In genomic region chr9:129413537-129414376, GRCh38 we compare ENCODE assay signal across 1 cellular context.
TF ChIP-seq lines count a peak whose summit lies in the region.

No MANE protein-coding gene starts in this region.

TF ChIP-seq in A549, 52 proteins besides CTCF, POLR2A, EP300 and RAD21 (continued from another document):
- peak; percentile 96 for TF ChIP-seq HOXB5 (CRISPR knock-in tag; IDR thresholded peaks at IDR 0.05)
- TF ChIP-seq CHD4 (IDR thresholded peaks at IDR 0.05; ENCODE audit: borderline replicate concordance), result no peak
- TF ChIP-seq ZC3H11A (IDR thresholded peaks at IDR 0.05), result no peak
- TF ChIP-seq EHF (CRISPR knock-in tag; IDR thresholded peaks at IDR 0.05), result peak; percentile 89
- TF ChIP-seq, protein P1, sequence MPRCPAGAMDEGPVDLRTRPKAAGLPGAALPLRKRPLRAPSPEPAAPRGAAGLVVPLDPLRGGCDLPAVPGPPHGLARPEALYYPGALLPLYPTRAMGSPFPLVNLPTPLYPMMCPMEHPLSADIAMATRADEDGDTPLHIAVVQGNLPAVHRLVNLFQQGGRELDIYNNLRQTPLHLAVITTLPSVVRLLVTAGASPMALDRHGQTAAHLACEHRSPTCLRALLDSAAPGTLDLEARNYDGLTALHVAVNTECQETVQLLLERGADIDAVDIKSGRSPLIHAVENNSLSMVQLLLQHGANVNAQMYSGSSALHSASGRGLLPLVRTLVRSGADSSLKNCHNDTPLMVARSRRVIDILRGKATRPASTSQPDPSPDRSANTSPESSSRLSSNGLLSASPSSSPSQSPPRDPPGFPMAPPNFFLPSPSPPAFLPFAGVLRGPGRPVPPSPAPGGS (IDR thresholded peaks at IDR 0.05), result no peak
- no peak for TF ChIP-seq PHF8 (IDR thresholded peaks at IDR 0.05; ENCODE audit: borderline replicate concordance, low read depth)
- no peak; the same call in 1 of the 2 replicates for TF ChIP-seq MAZ (IDR thresholded peaks at IDR 0.05; ENCODE audit: borderline replicate concordance, low read depth, low read length)
- TF ChIP-seq CHD2 (IDR thresholded peaks at IDR 0.05; ENCODE audit: low read length, partially characterized antibody), result no peak
- TF ChIP-seq, protein P2, sequence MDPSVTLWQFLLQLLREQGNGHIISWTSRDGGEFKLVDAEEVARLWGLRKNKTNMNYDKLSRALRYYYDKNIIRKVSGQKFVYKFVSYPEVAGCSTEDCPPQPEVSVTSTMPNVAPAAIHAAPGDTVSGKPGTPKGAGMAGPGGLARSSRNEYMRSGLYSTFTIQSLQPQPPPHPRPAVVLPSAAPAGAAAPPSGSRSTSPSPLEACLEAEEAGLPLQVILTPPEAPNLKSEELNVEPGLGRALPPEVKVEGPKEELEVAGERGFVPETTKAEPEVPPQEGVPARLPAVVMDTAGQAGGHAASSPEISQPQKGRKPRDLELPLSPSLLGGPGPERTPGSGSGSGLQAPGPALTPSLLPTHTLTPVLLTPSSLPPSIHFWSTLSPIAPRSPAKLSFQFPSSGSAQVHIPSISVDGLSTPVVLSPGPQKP (IDR thresholded peaks at IDR 0.05; ENCODE audit: low read depth, low read length), result no peak
- TF ChIP-seq FOSB (CRISPR knock-in tag; IDR thresholded peaks at IDR 0.05), result 0 out of 2 replicates have a peak, but pooled peaks have one; percentile 67
- TF ChIP-seq ZNF302 (CRISPR knock-in tag; IDR thresholded peaks at IDR 0.05), result peak; percentile 34; the same call in 1 of the 2 replicates
- no peak for TF ChIP-seq EHMT2 (IDR thresholded peaks at IDR 0.05; ENCODE audit: low read depth)
- TF ChIP-seq, protein P3, sequence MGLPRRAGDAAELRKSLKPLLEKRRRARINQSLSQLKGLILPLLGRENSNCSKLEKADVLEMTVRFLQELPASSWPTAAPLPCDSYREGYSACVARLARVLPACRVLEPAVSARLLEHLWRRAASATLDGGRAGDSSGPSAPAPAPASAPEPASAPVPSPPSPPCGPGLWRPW (IDR thresholded peaks at IDR 0.05), result no peak
- no peak for TF ChIP-seq NPAS2 (CRISPR knock-in tag; IDR thresholded peaks at IDR 0.05; ENCODE audit: borderline replicate concordance)
- TF ChIP-seq MYC (IDR thresholded peaks at IDR 0.05; ENCODE audit: borderline replicate concordance, low read length), result no peak; the same call in 1 of the 2 replicates
- no peak; the same call in 1 of the 2 replicates for TF ChIP-seq FOSL2 (IDR thresholded peaks at IDR 0.05)
- peak; percentile 82 for TF ChIP-seq FOSL2 (CRISPR knock-in tag; IDR thresholded peaks at IDR 0.05)
- TF ChIP-seq, protein P4, sequence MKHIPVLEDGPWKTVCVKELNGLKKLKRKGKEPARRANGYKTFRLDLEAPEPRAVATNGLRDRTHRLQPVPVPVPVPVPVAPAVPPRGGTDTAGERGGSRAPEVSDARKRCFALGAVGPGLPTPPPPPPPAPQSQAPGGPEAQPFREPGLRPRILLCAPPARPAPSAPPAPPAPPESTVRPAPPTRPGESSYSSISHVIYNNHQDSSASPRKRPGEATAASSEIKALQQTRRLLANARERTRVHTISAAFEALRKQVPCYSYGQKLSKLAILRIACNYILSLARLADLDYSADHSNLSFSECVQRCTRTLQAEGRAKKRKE (CRISPR knock-in tag; IDR thresholded peaks at IDR 0.05; ENCODE audit: low read depth), result peak; percentile 73
- TF ChIP-seq HEYL (CRISPR knock-in tag; IDR thresholded peaks at IDR 0.05), result no peak
- no peak for TF ChIP-seq MAFK (IDR thresholded peaks at IDR 0.05; ENCODE audit: partially characterized antibody)
- TF ChIP-seq NFE2L2 (conservative IDR thresholded peaks at IDR 0.05; ENCODE audit: low read length), result no peak
- no peak for TF ChIP-seq NR3C1 (IDR thresholded peaks at IDR 0.05)
- TF ChIP-seq POLR2AphosphoS2 (conservative IDR thresholded peaks at IDR 0.05; ENCODE audit: low read length), result no peak
